In genomic region chr10:96606946-96607345, GRCh38 we compare ENCODE assay signal across 20 cellular contexts. TPM values are rescaled to one million over a fixed set of nuclear protein-coding genes. Genes with fewer than 3 reads are reported as not detected.
A peak's percentile ranks its signal among the peaks of the same experiment; 100 is the strongest.
DNase-seq lines count a peak whose midpoint lies in the region; ATAC-seq lines count a peak whose summit lies in the region.
"Had no signal": no experiment of that assay in that cellular context is flagged by ENCODE, and none has a peak within 500 bp of the region (broad histone marks: within the 10 kb centered on the region; RNA-seq: fewer than 3 reads in every experiment).

No MANE protein-coding gene starts in this region.

- H3K23ac ChIP-seq in mesendoderm (ENCODE audit: low read length): no peak overlapping the region

- no peak overlapping the region for H3K4me3 Mint-ChIP-seq in activated naive CD8-positive, alpha-beta T cell treated with anti-CD3 and anti-CD28 coated beads, Interleukin-2, amount 50 U/mL, for 24 hours
- H3K4me3 Mint-ChIP-seq: CD4-positive, CD25-positive, alpha-beta regulatory T cell had no signal

- no peak overlapping the region for H3K56ac ChIP-seq in mesendoderm (ENCODE audit: low read length)

- H2BK120ac ChIP-seq in mesendoderm (ENCODE audit: low read depth, low read length): no peak overlapping the region

- no peaks in the 10 kb centered on the region for H3K79me2 ChIP-seq in mesendoderm (ENCODE audit: control insufficient read depth, insufficient read depth, low read length)

- no peaks in the 10 kb centered on the region for H3K9me3 Mint-ChIP-seq in activated naive CD8-positive, alpha-beta T cell treated with anti-CD3 and anti-CD28 coated beads, Interleukin-2, amount 50 U/mL, for 24 hours

- no peak overlapping the region for H3K4me3 ChIP-seq in mesendoderm (ENCODE audit: low read length)
- H3K4me3 ChIP-seq in skeletal muscle satellite cell (ENCODE audit: low read length): no peak overlapping the region
- H3K4me3 ChIP-seq: GM23248, SK-N-MC had no signal

- H3K36me3 Mint-ChIP-seq in activated naive CD8-positive, alpha-beta T cell treated with anti-CD3 and anti-CD28 coated beads, Interleukin-2, amount 50 U/mL, for 24 hours (ENCODE audit: low read depth): no peaks in the 10 kb centered on the region
- H3K36me3 Mint-ChIP-seq: CD4-positive, CD25-positive, alpha-beta regulatory T cell had no signal

- no CpG with 5 or more reads among the region's 1 CpG for WGBS in mesendoderm (ENCODE audit: extremely low coverage, insufficient coverage, low lambda C conversion rate)

- no peak overlapping the region for H3K27ac ChIP-seq in mesendoderm (ENCODE audit: low read depth, low read length)
- H3K27ac ChIP-seq: 22Rv1, GM23248, SK-N-MC had no signal

- H3K4me1 Mint-ChIP-seq in activated naive CD8-positive, alpha-beta T cell treated with anti-CD3 and anti-CD28 coated beads, Interleukin-2, amount 50 U/mL, for 24 hours: peaks cover 4% of the 10 kb centered on the region

- H4K5ac ChIP-seq in mesendoderm (ENCODE audit: low read length): no peak overlapping the region

- H3K27me3 ChIP-seq in mesendoderm (ENCODE audit: insufficient read depth, low read length, poor library complexity) (no peaks in the 10 kb centered on the region), skeletal muscle satellite cell (ENCODE audit: control insufficient read depth, insufficient read depth, low read length) (no peaks in the 10 kb centered on the region)

- H3K9ac ChIP-seq in mesendoderm (ENCODE audit: low read length): no peak overlapping the region
- peak overlapping the region; percentile 67 for H3K9ac ChIP-seq in skeletal muscle satellite cell (ENCODE audit: low read depth, low read length)
- H3K9ac ChIP-seq: GM23248 had no signal

- no peak overlapping the region for H2AK5ac ChIP-seq in mesendoderm (ENCODE audit: low read length)

- no peaks in the 10 kb centered on the region for H3K36me3 ChIP-seq in mesendoderm (ENCODE audit: control insufficient read depth, insufficient read depth, low read length)
- H3K36me3 ChIP-seq in skeletal muscle satellite cell (ENCODE audit: insufficient read depth, low read length): no peaks in the 10 kb centered on the region

- no peaks in the 10 kb centered on the region for H3K79me1 ChIP-seq in mesendoderm (ENCODE audit: low read length)

- H3K4me1 ChIP-seq in mesendoderm (ENCODE audit: control insufficient read depth, low read depth, low read length) (peaks cover 5% of the 10 kb centered on the region), skeletal muscle satellite cell (ENCODE audit: control insufficient read depth, insufficient read depth, low read length) (peaks cover 17% of the 10 kb centered on the region)

- H3K27ac Mint-ChIP-seq in activated naive CD8-positive, alpha-beta T cell treated with anti-CD3 and anti-CD28 coated beads, Interleukin-2, amount 50 U/mL, for 24 hours: no peak overlapping the region
- H3K27ac Mint-ChIP-seq: CD4-positive, CD25-positive, alpha-beta regulatory T cell had no signal

- no peak for ATAC-seq in activated naive CD8-positive, alpha-beta T cell treated with anti-CD3 and anti-CD28 coated beads, Interleukin-2, amount 50 U/mL, for 24 hours
- ATAC-seq: HepG2 had no signal

- no peak overlapping the region for H3K18ac ChIP-seq in mesendoderm (ENCODE audit: low read length)

- H3K4me2 ChIP-seq in mesendoderm (ENCODE audit: low read length): no peak overlapping the region
- H3K4me2 ChIP-seq in skeletal muscle satellite cell (ENCODE audit: low read length): peak overlapping the region; percentile 67

- DNase-seq in A172 (ENCODE audit: low spot score): peak; percentile 5
- DNase-seq in LHCN-M2 (ENCODE audit: low read depth): peak; percentile 90
- peak; percentile 30 for DNase-seq in mesendoderm
- DNase-seq in NCI-H1092 (lab: John Stamatoyannopoulos, UW): no peak
- no peak for DNase-seq in kidney tubule cell (ENCODE audit: low spot score)
- no peak for DNase-seq in cerebellar cortex (ENCODE audit: low spot score)
- DNase-seq in activated naive CD8-positive, alpha-beta T cell treated with anti-CD3 and anti-CD28 coated beads, Interleukin-2, amount 50 U/mL, for 24 hours: no peak
- DNase-seq: CD4-positive, CD25-positive, alpha-beta regulatory T cell; H7; Karpas-422; NCI-H2029; NCI-H2227 treated with DMSO at 0.1 percent for 48 hours; NCI-H526 treated with DMSO at 0.1 percent for 48 hours; Right ventricle myocardium superior; RPMI8226 had no signal

- H2BK15ac ChIP-seq in mesendoderm (replicated peaks; ENCODE audit: low read depth): no peak overlapping the region

- no peaks in the 10 kb centered on the region for H3K27me3 Mint-ChIP-seq in activated naive CD8-positive, alpha-beta T cell treated with anti-CD3 and anti-CD28 coated beads, Interleukin-2, amount 50 U/mL, for 24 hours
- H3K27me3 Mint-ChIP-seq: CD4-positive, CD25-positive, alpha-beta regulatory T cell had no signal

- no peaks in the 10 kb centered on the region for H3K9me3 ChIP-seq in skeletal muscle satellite cell (replicated peaks; ENCODE audit: low read length)

- H2BK5ac ChIP-seq in mesendoderm (ENCODE audit: low read length): no peak overlapping the region

- H3K4ac ChIP-seq in mesendoderm (ENCODE audit: low read depth, low read length): no peak overlapping the region

- no peak overlapping the region for H4K8ac ChIP-seq in mesendoderm (ENCODE audit: low read depth, low read length)

RNA-seq across cellular contexts. Expression of gene TM9SF3, which starts 20.1 kb away (rescaled TPM):
- total RNA-seq in A172 (2014; rRNA removed; shearing (Covaris generic)): 144 and 146 TPM in 2 replicates
- total RNA-seq in LHCN-M2 (2014; rRNA removed): 89.2 and 117 TPM in 2 replicates
- polyA plus RNA-seq in LHCN-M2 (2012): 42.7 TPM
- 54.1 TPM for polyA plus RNA-seq in mesendoderm (2013, experiment 1 of 2)
- polyA plus RNA-seq in mesendoderm (2013, experiment 2 of 2): 50.4 TPM
- 88.5 and 96.1 TPM in 2 replicates for total RNA-seq in skeletal muscle satellite cell (2012; rRNA removed)

Comparison
In these comparisons a context has a peak if more than half of its experiments do, and no peak if none do; other contexts are left out.
1. DNase-seq: peak in A172 (single experiment), LHCN-M2 (single experiment) and mesendoderm (single experiment); none in NCI-H1092 (single experiment), kidney tubule cell (single experiment), cerebellar cortex (single experiment) and activated naive CD8-positive, alpha-beta T cell treated with anti-CD3 and anti-CD28 coated beads, Interleukin-2, amount 50 U/mL, for 24 hours (single experiment).